Comparison of ENCODE assay signal across 8 cellular contexts in genomic region chr1:112390775-112391602, GRCh38. TPM values are rescaled to one million over a fixed set of nuclear protein-coding genes. Genes with fewer than 3 reads are reported as not detected.
DNase-seq lines count a peak whose midpoint lies in the region; ATAC-seq and TF ChIP-seq lines count a peak whose summit lies in the region.

No MANE protein-coding gene starts in this region.

- peak overlapping the region; percentile 48 for H3K4me3 ChIP-seq in GM23338
- peak overlapping the region; percentile 41 for H3K4me3 ChIP-seq in MG63
- peak overlapping the region; percentile 65 for H3K4me3 ChIP-seq in fibroblast of villous mesenchyme (ENCODE audit: low read depth, low read length)
- peak overlapping the region; percentile 45 for H3K4me3 ChIP-seq in neural progenitor cell
- H3K4me3 ChIP-seq in stomach = peak overlapping the region; percentile 31 to 39 (median 35)

- H2AFZ ChIP-seq in GM23338 (peak overlapping the region; percentile 63), neural progenitor cell (replicated peaks) (peak overlapping the region; percentile 99)

- peak; percentile 78 for ATAC-seq in GM23338

- no peaks in the 10 kb centered on the region for H3K9me3 Mint-ChIP-seq in GM23338
- no peaks in the 10 kb centered on the region for H3K9me3 Mint-ChIP-seq in neural progenitor cell

- H3K4me1 Mint-ChIP-seq in GM23338 (peaks cover 33% of the 10 kb centered on the region), neural progenitor cell (peaks cover 28% of the 10 kb centered on the region)

- H4K20me1 ChIP-seq in GM23338 (replicated peaks; ENCODE audit: insufficient read depth) (no peaks in the 10 kb centered on the region), neural progenitor cell (ENCODE audit: low read depth) (no peaks in the 10 kb centered on the region)

- no peak overlapping the region for H3K9ac ChIP-seq in neural progenitor cell

- H3K9me2 ChIP-seq in GM23338 (ENCODE audit: insufficient read depth) = no peaks in the 10 kb centered on the region

- 4 to 6% (median 5%) methylated on average over 15 of the region's 15 CpGs for WGBS in stomach, 5 donors

- no peaks in the 10 kb centered on the region for H3K36me3 ChIP-seq in GM23338 (ENCODE audit: insufficient read depth)
- no peaks in the 10 kb centered on the region for H3K36me3 ChIP-seq in MG63
- no peaks in the 10 kb centered on the region for H3K36me3 ChIP-seq in neural progenitor cell
- H3K36me3 ChIP-seq in stomach = no peaks in the 10 kb centered on the region

- H3F3A ChIP-seq in GM23338 (replicated peaks; ENCODE audit: low read depth) (no peaks in the 10 kb centered on the region), neural progenitor cell (ENCODE audit: low read depth) (peaks cover 4% of the 10 kb centered on the region)

- intact Hi-C loops in stomach (cut with DNase I; ENCODE audit: low total_unique reads) = loop anchor here (5.0 kb wide), 1 partner anchor 71 kb away; no protein-coding TSS in a partner anchor

- no peaks in the 10 kb centered on the region for H3K9me3 ChIP-seq in MG63
- no peaks in the 10 kb centered on the region for H3K9me3 ChIP-seq in neural progenitor cell (ENCODE audit: low read depth)
- no peaks in the 10 kb centered on the region for H3K9me3 ChIP-seq in stomach

- H3K27ac ChIP-seq in GM23338 (ENCODE audit: low read depth) (no peak overlapping the region), neural progenitor cell (no peak overlapping the region), stomach (peak overlapping the region; percentile 70 to 88 (median 81))

- H3K27me3 Mint-ChIP-seq in GM23338 (ENCODE audit: insufficient read depth, low read depth, poor library complexity) (peaks cover 5% of the 10 kb centered on the region), neural progenitor cell (ENCODE audit: insufficient read depth, low read depth) (peaks cover 5% of the 10 kb centered on the region)

- peak overlapping the region; percentile 76 for H3K4me2 ChIP-seq in GM23338
- H3K4me2 ChIP-seq in neural progenitor cell = peak overlapping the region; percentile 81

- peak; percentile 94 for TF ChIP-seq CTCF in GM23338 (conservative IDR thresholded peaks at IDR 0.05; ENCODE audit: low read depth in 2 of 2)
- peak; percentile 92 for TF ChIP-seq CTCF in fibroblast of villous mesenchyme (IDR thresholded peaks at IDR 0.05; ENCODE audit: insufficient read depth, low read depth, low read length)
- TF ChIP-seq CTCF in neural progenitor cell (IDR thresholded peaks at IDR 0.05) = peak; percentile 94
- TF ChIP-seq CTCF in stomach (IDR thresholded peaks at IDR 0.05) = peak in 6 of 7 experiments; percentile 15 to 96 (median 92)

- no peak for TF ChIP-seq POLR2A in stomach (IDR thresholded peaks at IDR 0.05)

- H3K27me3 ChIP-seq in GM23338 (ENCODE audit: insufficient read depth) (no peaks in the 10 kb centered on the region), MG63 (no peaks in the 10 kb centered on the region), neural progenitor cell (no peaks in the 10 kb centered on the region), stomach (no peaks in the 10 kb centered on the region)

- no peaks in the 10 kb centered on the region for H3K36me3 Mint-ChIP-seq in GM23338 (ENCODE audit: low read depth)
- no peaks in the 10 kb centered on the region for H3K36me3 Mint-ChIP-seq in neural progenitor cell

- DNase-seq in DMS53 (lab: John Stamatoyannopoulos, UW) (peak; percentile 95), GM23338 (ENCODE audit: low spot score) (peak; percentile 98), MG63 (peak; percentile 85), SHP77 (lab: John Stamatoyannopoulos, UW) (peak; percentile 91 to 92), fibroblast of villous mesenchyme (ENCODE audit: low read depth) (peak; percentile 92), neural progenitor cell (ENCODE audit: low spot score) (peak; percentile 95), stomach (peak; percentile 91)
- DNase-seq in activated effector memory CD4-positive, alpha-beta T cell treated with anti-CD3 and anti-CD28 coated beads, Interleukin-2, amount 50 U/mL, for 16 hours = peak; percentile 90

- peaks cover 23% of the 10 kb centered on the region for H3K4me1 ChIP-seq in GM23338 (ENCODE audit: insufficient read depth)
- peaks cover 6% of the 10 kb centered on the region for H3K4me1 ChIP-seq in neural progenitor cell
- H3K4me1 ChIP-seq in stomach = peaks cover 13 to 48% (median 30%) of the 10 kb centered on the region in 4 donors

- H3K79me2 ChIP-seq in GM23338 (replicated peaks; ENCODE audit: insufficient read depth) (no peaks in the 10 kb centered on the region), neural progenitor cell (ENCODE audit: low read depth) (no peaks in the 10 kb centered on the region)

- H3K4me3 Mint-ChIP-seq in GM23338 = peak overlapping the region; percentile 74
- peak overlapping the region; percentile 80 for H3K4me3 Mint-ChIP-seq in neural progenitor cell

- no peak for TF ChIP-seq EP300 in stomach (IDR thresholded peaks at IDR 0.05)

- no peak overlapping the region for H3K27ac Mint-ChIP-seq in GM23338
- peak overlapping the region; percentile 94 for H3K27ac Mint-ChIP-seq in neural progenitor cell

TF ChIP-seq in GM23338, 12 proteins besides CTCF, POLR2A, EP300 and RAD21 (continues in another document):
- TF ChIP-seq EZH2phosphoT487 (IDR thresholded peaks at IDR 0.05; ENCODE audit: unreplicated experiment) = no peak
- no peak for TF ChIP-seq STAT1 (IDR thresholded peaks at IDR 0.05; ENCODE audit: unreplicated experiment)
- TF ChIP-seq EZH2 (IDR thresholded peaks at IDR 0.05; ENCODE audit: low read depth, unreplicated experiment) = no peak
- no peak for TF ChIP-seq POLR2AphosphoS5 (IDR thresholded peaks at IDR 0.05; ENCODE audit: low read depth)
- no peak for TF ChIP-seq ZNF462 (CRISPR knock-in tag; IDR thresholded peaks at IDR 0.05)
- TF ChIP-seq JUNB (IDR thresholded peaks at IDR 0.05; ENCODE audit: unreplicated experiment) = no peak
- no peak for TF ChIP-seq ZNF331 (CRISPR knock-in tag; IDR thresholded peaks at IDR 0.05; ENCODE audit: low read depth)
- no peak for TF ChIP-seq CREB1 (CRISPR knock-in tag; IDR thresholded peaks at IDR 0.05; ENCODE audit: low read depth)

RNA-seq across cellular contexts. Expression of gene CTTNBP2NL, which starts 5.0 kb away (rescaled TPM):
- total RNA-seq in GM23338 (2014; rRNA removed; shearing (Covaris generic)) = 13.3 and 18.5 TPM in 2 replicates
- 28.9 and 31.0 TPM in 2 replicates for polyA plus RNA-seq in GM23338 (2016; fragmentation: Nextera tagmentation; extraction: Ambion mirVana)
- 11.9 and 16.3 TPM in 2 replicates for total RNA-seq in MG63 (2014; rRNA removed; shearing (Covaris generic); ENCODE audit: low replicate concordance)
- 20.9 and 30.2 TPM in 2 replicates for total RNA-seq in fibroblast of villous mesenchyme
- total RNA-seq in neural progenitor cell (ENCODE audit: low replicate concordance) = 23.2 and 27.2 TPM in 2 replicates
- 10 to 100 TPM; 13.3 to 41.5 (median 19.7) TPM for total RNA-seq in stomach
- 1 to 10 TPM; 3.6 to 6.9 (median 3.7) TPM for polyA plus RNA-seq in stomach

Comparison
In these comparisons a context has a peak if more than half of its experiments do, and no peak if none do; other contexts are left out.
1. H3K27ac ChIP-seq: peak in stomach (5 of 5); none in GM23338 (single experiment) and neural progenitor cell (single experiment).
2. Peak in every context shown above with its lines, with median percentiles within 50 percentile points of each other: DNase-seq, H3K4me3 ChIP-seq and CTCF ChIP-seq.